In the genomic region with DNA sequence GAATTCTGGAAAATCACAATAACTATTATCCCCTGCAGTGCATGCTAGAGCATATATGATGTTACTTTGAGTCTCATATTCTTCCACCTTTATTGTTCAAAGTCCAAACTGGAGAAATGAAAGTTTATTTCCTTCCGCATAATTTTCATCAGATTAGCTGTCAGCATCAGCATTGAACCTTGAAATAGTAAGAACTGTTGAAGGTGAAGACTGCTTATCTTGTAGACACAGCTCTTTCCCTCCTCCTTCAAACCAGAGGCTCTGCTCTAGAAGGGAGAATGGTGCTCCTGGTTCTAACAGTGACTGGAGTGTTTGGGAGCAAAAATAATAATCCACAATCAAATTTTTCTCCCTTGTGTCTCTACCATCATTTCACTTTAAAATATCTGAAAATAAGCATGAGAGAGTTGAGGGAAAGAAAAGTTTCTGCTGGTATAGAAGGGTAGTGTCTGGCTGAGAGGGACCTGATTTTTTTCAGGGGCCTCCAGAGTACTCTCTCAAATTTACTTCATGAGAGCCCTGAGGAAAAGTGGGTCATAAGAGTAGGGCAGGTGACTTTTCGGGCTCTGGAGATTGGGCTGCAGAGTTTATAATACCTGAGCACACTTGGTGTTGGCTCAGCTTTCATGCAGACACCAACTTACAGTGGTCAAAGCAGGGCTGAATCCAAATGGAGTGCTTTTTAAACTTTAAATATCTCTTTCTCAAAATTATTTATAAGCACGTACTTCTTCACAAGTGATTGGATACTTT, we compare ENCODE assay signal across 1 cellular context.
TF ChIP-seq lines count a peak whose summit lies in the region.

No MANE protein-coding gene starts in this region.

TF ChIP-seq in K562, 482 proteins besides CTCF, POLR2A, EP300 and RAD21 (continued from another document and continues in another):
- TF ChIP-seq, protein P1, sequence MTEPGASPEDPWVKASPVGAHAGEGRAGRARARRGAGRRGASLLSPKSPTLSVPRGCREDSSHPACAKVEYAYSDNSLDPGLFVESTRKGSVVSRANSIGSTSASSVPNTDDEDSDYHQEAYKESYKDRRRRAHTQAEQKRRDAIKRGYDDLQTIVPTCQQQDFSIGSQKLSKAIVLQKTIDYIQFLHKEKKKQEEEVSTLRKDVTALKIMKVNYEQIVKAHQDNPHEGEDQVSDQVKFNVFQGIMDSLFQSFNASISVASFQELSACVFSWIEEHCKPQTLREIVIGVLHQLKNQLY (CRISPR knock-in tag; conservative IDR thresholded peaks at IDR 0.05), result no peak
- TF ChIP-seq KLF13 (tag; IDR thresholded peaks at IDR 0.05; ENCODE audit: borderline replicate concordance, low read depth), result no peak
- TF ChIP-seq, protein P2, sequence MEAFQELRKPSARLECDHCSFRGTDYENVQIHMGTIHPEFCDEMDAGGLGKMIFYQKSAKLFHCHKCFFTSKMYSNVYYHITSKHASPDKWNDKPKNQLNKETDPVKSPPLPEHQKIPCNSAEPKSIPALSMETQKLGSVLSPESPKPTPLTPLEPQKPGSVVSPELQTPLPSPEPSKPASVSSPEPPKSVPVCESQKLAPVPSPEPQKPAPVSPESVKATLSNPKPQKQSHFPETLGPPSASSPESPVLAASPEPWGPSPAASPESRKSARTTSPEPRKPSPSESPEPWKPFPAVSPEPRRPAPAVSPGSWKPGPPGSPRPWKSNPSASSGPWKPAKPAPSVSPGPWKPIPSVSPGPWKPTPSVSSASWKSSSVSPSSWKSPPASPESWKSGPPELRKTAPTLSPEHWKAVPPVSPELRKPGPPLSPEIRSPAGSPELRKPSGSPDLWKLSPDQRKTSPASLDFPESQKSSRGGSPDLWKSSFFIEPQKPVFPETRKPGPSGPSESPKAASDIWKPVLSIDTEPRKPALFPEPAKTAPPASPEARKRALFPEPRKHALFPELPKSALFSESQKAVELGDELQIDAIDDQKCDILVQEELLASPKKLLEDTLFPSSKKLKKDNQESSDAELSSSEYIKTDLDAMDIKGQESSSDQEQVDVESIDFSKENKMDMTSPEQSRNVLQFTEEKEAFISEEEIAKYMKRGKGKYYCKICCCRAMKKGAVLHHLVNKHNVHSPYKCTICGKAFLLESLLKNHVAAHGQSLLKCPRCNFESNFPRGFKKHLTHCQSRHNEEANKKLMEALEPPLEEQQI (IDR thresholded peaks at IDR 0.05), result peak; percentile 63; the same call in 1 of the 2 replicates
- TF ChIP-seq, protein P3, sequence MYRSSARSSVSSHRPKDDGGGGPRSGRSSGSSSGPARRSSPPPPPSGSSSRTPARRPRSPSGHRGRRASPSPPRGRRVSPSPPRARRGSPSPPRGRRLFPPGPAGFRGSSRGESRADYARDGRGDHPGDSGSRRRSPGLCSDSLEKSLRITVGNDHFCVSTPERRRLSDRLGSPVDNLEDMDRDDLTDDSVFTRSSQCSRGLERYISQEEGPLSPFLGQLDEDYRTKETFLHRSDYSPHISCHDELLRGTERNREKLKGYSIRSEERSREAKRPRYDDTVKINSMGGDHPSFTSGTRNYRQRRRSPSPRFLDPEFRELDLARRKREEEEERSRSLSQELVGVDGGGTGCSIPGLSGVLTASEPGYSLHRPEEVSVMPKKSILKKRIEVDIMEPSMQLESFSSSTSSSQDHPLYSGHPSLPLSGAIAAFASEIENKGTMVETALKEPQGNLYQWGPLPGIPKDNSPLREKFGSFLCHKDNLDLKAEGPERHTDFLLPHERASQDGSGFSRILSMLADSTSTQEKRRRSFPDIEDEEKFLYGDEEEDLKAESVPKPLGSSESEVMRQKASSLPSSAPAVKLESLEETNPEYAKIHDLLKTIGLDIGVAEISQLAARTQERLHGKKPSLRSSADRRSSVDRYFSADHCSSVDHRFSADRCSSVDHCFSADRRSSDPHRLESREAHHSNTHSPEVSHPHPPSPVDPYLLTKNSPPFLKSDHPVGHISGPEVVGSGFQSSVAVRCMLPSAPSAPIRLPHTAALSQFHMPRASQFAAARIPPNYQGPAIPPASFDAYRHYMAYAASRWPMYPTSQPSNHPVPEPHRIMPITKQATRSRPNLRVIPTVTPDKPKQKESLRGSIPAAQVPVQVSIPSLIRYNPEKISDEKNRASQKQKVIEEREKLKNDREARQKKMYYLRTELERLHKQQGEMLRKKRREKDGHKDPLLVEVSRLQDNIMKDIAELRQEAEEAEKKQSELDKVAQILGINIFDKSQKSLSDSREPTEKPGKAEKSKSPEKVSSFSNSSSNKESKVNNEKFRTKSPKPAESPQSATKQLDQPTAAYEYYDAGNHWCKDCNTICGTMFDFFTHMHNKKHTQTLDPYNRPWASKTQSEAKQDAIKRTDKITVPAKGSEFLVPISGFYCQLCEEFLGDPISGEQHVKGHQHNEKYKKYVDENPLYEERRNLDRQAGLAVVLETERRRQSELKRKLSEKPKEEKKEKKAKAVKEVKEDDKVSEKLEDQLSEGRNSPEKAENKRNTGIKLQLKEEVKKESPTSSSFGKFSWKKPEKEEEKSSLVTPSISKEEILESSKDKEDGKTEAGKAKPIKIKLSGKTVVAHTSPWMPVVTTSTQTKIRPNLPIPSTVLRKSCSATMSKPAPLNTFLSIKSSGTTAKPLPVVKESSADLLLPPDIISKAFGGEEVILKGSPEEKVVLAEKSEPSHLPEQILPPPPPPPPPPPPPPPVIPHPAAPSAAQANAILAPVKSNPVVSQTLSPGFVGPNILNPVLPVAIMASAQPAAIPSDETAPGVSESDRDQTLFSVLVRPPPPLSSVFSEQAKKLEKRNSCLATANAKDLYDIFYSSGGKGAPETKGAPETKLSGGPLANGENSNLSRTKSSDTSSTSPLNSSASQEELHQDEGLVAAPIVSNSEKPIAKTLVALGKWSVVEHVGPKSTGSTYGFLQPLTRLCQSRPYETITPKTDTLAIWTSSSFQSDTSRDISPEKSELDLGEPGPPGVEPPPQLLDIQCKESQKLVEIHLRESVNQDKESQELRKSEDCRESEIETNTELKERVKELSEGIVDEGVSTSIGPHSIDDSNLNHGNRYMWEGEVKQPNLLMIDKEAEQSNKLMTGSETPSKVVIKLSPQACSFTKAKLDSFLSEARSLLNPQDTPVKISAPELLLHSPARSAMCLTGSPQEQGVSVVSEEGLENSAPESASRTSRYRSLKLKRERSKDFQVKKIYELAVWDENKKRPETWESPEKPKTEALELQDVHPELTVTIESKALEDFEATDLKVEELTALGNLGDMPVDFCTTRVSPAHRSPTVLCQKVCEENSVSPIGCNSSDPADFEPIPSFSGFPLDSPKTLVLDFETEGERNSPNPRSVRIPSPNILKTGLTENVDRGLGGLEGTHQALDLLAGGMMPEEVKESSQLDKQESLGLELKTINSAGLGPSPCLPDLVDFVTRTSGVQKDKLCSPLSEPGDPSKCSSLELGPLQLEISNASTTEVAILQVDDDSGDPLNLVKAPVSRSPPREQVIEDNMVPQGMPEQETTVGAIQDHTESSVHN (IDR thresholded peaks at IDR 0.05; ENCODE audit: borderline replicate concordance in 1 of 2, low read depth in 1 of 2), result no peak
- TF ChIP-seq, protein P4, sequence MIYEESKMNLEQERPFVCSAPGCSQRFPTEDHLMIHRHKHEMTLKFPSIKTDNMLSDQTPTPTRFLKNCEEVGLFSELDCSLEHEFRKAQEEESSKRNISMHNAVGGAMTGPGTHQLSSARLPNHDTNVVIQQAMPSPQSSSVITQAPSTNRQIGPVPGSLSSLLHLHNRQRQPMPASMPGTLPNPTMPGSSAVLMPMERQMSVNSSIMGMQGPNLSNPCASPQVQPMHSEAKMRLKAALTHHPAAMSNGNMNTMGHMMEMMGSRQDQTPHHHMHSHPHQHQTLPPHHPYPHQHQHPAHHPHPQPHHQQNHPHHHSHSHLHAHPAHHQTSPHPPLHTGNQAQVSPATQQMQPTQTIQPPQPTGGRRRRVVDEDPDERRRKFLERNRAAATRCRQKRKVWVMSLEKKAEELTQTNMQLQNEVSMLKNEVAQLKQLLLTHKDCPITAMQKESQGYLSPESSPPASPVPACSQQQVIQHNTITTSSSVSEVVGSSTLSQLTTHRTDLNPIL (CRISPR knock-in tag; IDR thresholded peaks at IDR 0.05), result no peak
- TF ChIP-seq TAF15 (IDR thresholded peaks at IDR 0.05; ENCODE audit: low read depth, low read length), result no peak
- TF ChIP-seq MECOM (CRISPR knock-in tag; IDR thresholded peaks at IDR 0.05), result no peak
- peak; percentile 33 for TF ChIP-seq TAF9B (IDR thresholded peaks at IDR 0.05; ENCODE audit: partially characterized antibody)
- no peak for TF ChIP-seq NONO (IDR thresholded peaks at IDR 0.05; ENCODE audit: low read depth in 2 of 2, low read length in 1 of 2)
- TF ChIP-seq ARHGAP35 (IDR thresholded peaks at IDR 0.05; ENCODE audit: partially characterized antibody), result no peak
- TF ChIP-seq MTA3 (IDR thresholded peaks at IDR 0.05; ENCODE audit: borderline replicate concordance), result no peak
- no peak for TF ChIP-seq KLF1 (tag; IDR thresholded peaks at IDR 0.05)
- TF ChIP-seq STAG1 (CRISPR knock-in tag; IDR thresholded peaks at IDR 0.05; ENCODE audit: borderline replicate concordance), result no peak
- no peak for TF ChIP-seq HNRNPLL (IDR thresholded peaks at IDR 0.05; ENCODE audit: low read depth, low read length, poor library complexity, severe bottlenecking)
- peak; percentile 91 for TF ChIP-seq TCF3 (CRISPR knock-in tag; IDR thresholded peaks at IDR 0.05)
- peak; percentile 71 for TF ChIP-seq STAT5A (IDR thresholded peaks at IDR 0.05; ENCODE audit: borderline replicate concordance, low read length)
- TF ChIP-seq, protein P5, sequence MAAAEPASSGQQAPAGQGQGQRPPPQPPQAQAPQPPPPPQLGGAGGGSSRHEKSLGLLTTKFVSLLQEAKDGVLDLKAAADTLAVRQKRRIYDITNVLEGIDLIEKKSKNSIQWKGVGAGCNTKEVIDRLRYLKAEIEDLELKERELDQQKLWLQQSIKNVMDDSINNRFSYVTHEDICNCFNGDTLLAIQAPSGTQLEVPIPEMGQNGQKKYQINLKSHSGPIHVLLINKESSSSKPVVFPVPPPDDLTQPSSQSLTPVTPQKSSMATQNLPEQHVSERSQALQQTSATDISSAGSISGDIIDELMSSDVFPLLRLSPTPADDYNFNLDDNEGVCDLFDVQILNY (CRISPR knock-in tag; IDR thresholded peaks at IDR 0.05), result no peak
- TF ChIP-seq, protein P6, sequence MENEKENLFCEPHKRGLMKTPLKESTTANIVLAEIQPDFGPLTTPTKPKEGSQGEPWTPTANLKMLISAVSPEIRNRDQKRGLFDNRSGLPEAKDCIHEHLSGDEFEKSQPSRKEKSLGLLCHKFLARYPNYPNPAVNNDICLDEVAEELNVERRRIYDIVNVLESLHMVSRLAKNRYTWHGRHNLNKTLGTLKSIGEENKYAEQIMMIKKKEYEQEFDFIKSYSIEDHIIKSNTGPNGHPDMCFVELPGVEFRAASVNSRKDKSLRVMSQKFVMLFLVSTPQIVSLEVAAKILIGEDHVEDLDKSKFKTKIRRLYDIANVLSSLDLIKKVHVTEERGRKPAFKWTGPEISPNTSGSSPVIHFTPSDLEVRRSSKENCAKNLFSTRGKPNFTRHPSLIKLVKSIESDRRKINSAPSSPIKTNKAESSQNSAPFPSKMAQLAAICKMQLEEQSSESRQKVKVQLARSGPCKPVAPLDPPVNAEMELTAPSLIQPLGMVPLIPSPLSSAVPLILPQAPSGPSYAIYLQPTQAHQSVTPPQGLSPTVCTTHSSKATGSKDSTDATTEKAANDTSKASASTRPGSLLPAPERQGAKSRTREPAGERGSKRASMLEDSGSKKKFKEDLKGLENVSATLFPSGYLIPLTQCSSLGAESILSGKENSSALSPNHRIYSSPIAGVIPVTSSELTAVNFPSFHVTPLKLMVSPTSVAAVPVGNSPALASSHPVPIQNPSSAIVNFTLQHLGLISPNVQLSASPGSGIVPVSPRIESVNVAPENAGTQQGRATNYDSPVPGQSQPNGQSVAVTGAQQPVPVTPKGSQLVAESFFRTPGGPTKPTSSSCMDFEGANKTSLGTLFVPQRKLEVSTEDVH (IDR thresholded peaks at IDR 0.05; ENCODE audit: low read depth, partially characterized antibody), result no peak
- no peak for TF ChIP-seq PYGO2 (tag; IDR thresholded peaks at IDR 0.05)
- TF ChIP-seq TCFL5 (CRISPR knock-in tag; conservative IDR thresholded peaks at IDR 0.05), result no peak
- no peak for TF ChIP-seq TCF7 (IDR thresholded peaks at IDR 0.05; ENCODE audit: borderline replicate concordance)
- peak; percentile 21; the same call in 1 of the 2 replicates for TF ChIP-seq CXXC5 (CRISPR knock-in tag; IDR thresholded peaks at IDR 0.05)
- TF ChIP-seq RNF2 (IDR thresholded peaks at IDR 0.05), result peak; percentile 81
- TF ChIP-seq NR4A1 (CRISPR knock-in tag; IDR thresholded peaks at IDR 0.05), result no peak
- TF ChIP-seq NR4A1 (tag; IDR thresholded peaks at IDR 0.05), result no peak
- no peak for TF ChIP-seq MTF1 (CRISPR knock-in tag; IDR thresholded peaks at IDR 0.05; ENCODE audit: borderline replicate concordance)
- TF ChIP-seq CC2D1A (IDR thresholded peaks at IDR 0.05), result 0 out of 2 replicates have a peak, but pooled peaks have one; percentile 27
- no peak for TF ChIP-seq FOXK2 (conservative IDR thresholded peaks at IDR 0.05 in 1 of 2, IDR thresholded peaks at IDR 0.05 in 1 of 2; ENCODE audit: low read depth in 2 of 2)
- TF ChIP-seq CCNT2 (IDR thresholded peaks at IDR 0.05; ENCODE audit: borderline replicate concordance, extremely low read depth, insufficient read length, low read depth, low read length), result no peak
- TF ChIP-seq ZZZ3 (IDR thresholded peaks at IDR 0.05), result no peak
- TF ChIP-seq BRCA1 (IDR thresholded peaks at IDR 0.05), result no peak
- no peak for TF ChIP-seq BRCA1 (CRISPR knock-in tag; IDR thresholded peaks at IDR 0.05)
- TF ChIP-seq SMARCE1 (IDR thresholded peaks at IDR 0.05), result peak; percentile 97
- no peak for TF ChIP-seq TARDBP (IDR thresholded peaks at IDR 0.05)
- TF ChIP-seq, protein P7, sequence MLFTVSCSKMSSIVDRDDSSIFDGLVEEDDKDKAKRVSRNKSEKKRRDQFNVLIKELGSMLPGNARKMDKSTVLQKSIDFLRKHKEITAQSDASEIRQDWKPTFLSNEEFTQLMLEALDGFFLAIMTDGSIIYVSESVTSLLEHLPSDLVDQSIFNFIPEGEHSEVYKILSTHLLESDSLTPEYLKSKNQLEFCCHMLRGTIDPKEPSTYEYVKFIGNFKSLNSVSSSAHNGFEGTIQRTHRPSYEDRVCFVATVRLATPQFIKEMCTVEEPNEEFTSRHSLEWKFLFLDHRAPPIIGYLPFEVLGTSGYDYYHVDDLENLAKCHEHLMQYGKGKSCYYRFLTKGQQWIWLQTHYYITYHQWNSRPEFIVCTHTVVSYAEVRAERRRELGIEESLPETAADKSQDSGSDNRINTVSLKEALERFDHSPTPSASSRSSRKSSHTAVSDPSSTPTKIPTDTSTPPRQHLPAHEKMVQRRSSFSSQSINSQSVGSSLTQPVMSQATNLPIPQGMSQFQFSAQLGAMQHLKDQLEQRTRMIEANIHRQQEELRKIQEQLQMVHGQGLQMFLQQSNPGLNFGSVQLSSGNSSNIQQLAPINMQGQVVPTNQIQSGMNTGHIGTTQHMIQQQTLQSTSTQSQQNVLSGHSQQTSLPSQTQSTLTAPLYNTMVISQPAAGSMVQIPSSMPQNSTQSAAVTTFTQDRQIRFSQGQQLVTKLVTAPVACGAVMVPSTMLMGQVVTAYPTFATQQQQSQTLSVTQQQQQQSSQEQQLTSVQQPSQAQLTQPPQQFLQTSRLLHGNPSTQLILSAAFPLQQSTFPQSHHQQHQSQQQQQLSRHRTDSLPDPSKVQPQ (CRISPR knock-in tag; IDR thresholded peaks at IDR 0.05; ENCODE audit: borderline replicate concordance), result 0 out of 2 replicates have a peak, but pooled peaks have one; percentile 30
- TF ChIP-seq SAFB (IDR thresholded peaks at IDR 0.05; ENCODE audit: borderline replicate concordance, low read depth, low read length), result no peak
- TF ChIP-seq SMARCA5 (IDR thresholded peaks at IDR 0.05), result no peak
- TF ChIP-seq BACH1 (tag; IDR thresholded peaks at IDR 0.05), result no peak
